In genomic region chr10:14553434-14553833, GRCh38 we compare ENCODE assay signal across 1 cellular context.
TF ChIP-seq lines count a peak whose summit lies in the region.

No MANE protein-coding gene starts in this region.

TF ChIP-seq in HepG2, 621 proteins besides CTCF, POLR2A, EP300 and RAD21 (continued from another document):
- no peak for TF ChIP-seq AFF4 (CRISPR knock-in tag; IDR thresholded peaks at IDR 0.05)
- no peak for TF ChIP-seq GABPA (IDR thresholded peaks at IDR 0.05; ENCODE audit: low read depth, low read length)
- TF ChIP-seq GABPA (CRISPR knock-in tag; IDR thresholded peaks at IDR 0.05; ENCODE audit: low read depth): no peak
- peak; percentile 64 for TF ChIP-seq FOSL2 (CRISPR knock-in tag; IDR thresholded peaks at IDR 0.05)
